14 cellular contexts compared by ENCODE assay signal in genomic region chr3:3082547-3082924, GRCh38. TPM values are rescaled to one million over a fixed set of nuclear protein-coding genes. Genes with fewer than 3 reads are reported as not detected.
DNase-seq lines count a peak whose midpoint lies in the region; ATAC-seq and TF ChIP-seq lines count a peak whose summit lies in the region.
"Had no signal": no experiment of that assay in that cellular context is flagged by ENCODE, and none has a peak within 500 bp of the region (broad histone marks: within the 10 kb centered on the region; RNA-seq: fewer than 3 reads in every experiment).

No MANE protein-coding gene starts in this region.

- H3K27ac Mint-ChIP-seq in activated B cell treated with CpG ODN at 0.5 μM for 24 hours, result no peak overlapping the region
- H3K27ac Mint-ChIP-seq: dendritic cell treated with granulocyte-macrophage colony-stimulating factor and Interleukin-4, amounts not matched to agents 40 ng/mL and 50 ng/mL, for 4 days had no signal

- H3K9me3 ChIP-seq in sigmoid colon, result no peaks in the 10 kb centered on the region
- H3K9me3 ChIP-seq in PC-3 (ENCODE audit: low read length), result no peaks in the 10 kb centered on the region
- H3K9me3 ChIP-seq: SJSA1 had no signal

- no peaks in the 10 kb centered on the region for H3F3A ChIP-seq in PC-3 (ENCODE audit: low read length, unreplicated experiment)

- peaks cover 26% of the 10 kb centered on the region for H3K4me1 Mint-ChIP-seq in activated B cell treated with CpG ODN at 0.5 μM for 24 hours

- H3K27me3 Mint-ChIP-seq in activated B cell treated with CpG ODN at 0.5 μM for 24 hours, result peaks cover 2% of the 10 kb centered on the region
- H3K27me3 Mint-ChIP-seq: dendritic cell treated with granulocyte-macrophage colony-stimulating factor and Interleukin-4, amounts not matched to agents 40 ng/mL and 50 ng/mL, for 4 days had no signal

- no peak for TF ChIP-seq CTCF in activated B cell treated with CpG ODN at 0.5 μM for 24 hours (IDR thresholded peaks at IDR 0.05)
- TF ChIP-seq CTCF in sigmoid colon (IDR thresholded peaks at IDR 0.05), result no peak
- TF ChIP-seq CTCF in coronary artery (IDR thresholded peaks at IDR 0.05), result no peak
- TF ChIP-seq CTCF in PC-3 (conservative IDR thresholded peaks at IDR 0.05; ENCODE audit: low read depth, low read length), result no peak

- H3K4me3 ChIP-seq in sigmoid colon (no peak overlapping the region), coronary artery (no peak overlapping the region), PC-3 (ENCODE audit: low read length) (no peak overlapping the region)
- H3K4me3 ChIP-seq: SJSA1 had no signal

- no peak overlapping the region for H3K4me2 ChIP-seq in PC-3 (ENCODE audit: low read length)

- no peak overlapping the region for H3K27ac ChIP-seq in sigmoid colon
- H3K27ac ChIP-seq in coronary artery, result no peak overlapping the region
- no peak overlapping the region for H3K27ac ChIP-seq in PC-3 (ENCODE audit: low read length)
- H3K27ac ChIP-seq: SJSA1, VCaP had no signal

- TF ChIP-seq EP300 in sigmoid colon (IDR thresholded peaks at IDR 0.05), result no peak

- POLR2A ChIA-PET in activated B cell treated with CpG ODN at 0.5 μM for 24 hours (lab: Charles Lee) (no interaction called here), PC-3 (lab: Charles Lee; ENCODE audit: unreplicated experiment) (no interaction called here)

- TF ChIP-seq POLR2A in sigmoid colon (IDR thresholded peaks at IDR 0.05), result no peak

- H3K4me3 Mint-ChIP-seq in activated B cell treated with CpG ODN at 0.5 μM for 24 hours, result peak overlapping the region; percentile 2
- H3K4me3 Mint-ChIP-seq: dendritic cell treated with granulocyte-macrophage colony-stimulating factor and Interleukin-4, amounts not matched to agents 40 ng/mL and 50 ng/mL, for 4 days had no signal

- H3K9me2 ChIP-seq in PC-3 (replicated peaks; ENCODE audit: low read length), result no peaks in the 10 kb centered on the region

- H3K36me3 Mint-ChIP-seq in activated B cell treated with CpG ODN at 0.5 μM for 24 hours (ENCODE audit: low read depth), result no peaks in the 10 kb centered on the region

- H3K9ac ChIP-seq in PC-3 (ENCODE audit: low read length), result no peak overlapping the region

- no peaks in the 10 kb centered on the region for H4K20me1 ChIP-seq in PC-3 (ENCODE audit: low read length)

- no peak overlapping the region for H2AFZ ChIP-seq in PC-3 (ENCODE audit: low read length)

- intact Hi-C loops in activated B cell treated with CpG ODN at 0.5 μM for 24 hours (cut with micrococcal nuclease) (no loop called here), sigmoid colon (cut with DNase I) (no loop called here), PC-3 (cut with micrococcal nuclease) (no loop called here)

- BruUV-seq in PC-3 (replicated peaks; lab: Mats Ljungman, UMichigan), result no TSS peak

- no peaks in the 10 kb centered on the region for H3K27me3 ChIP-seq in sigmoid colon
- H3K27me3 ChIP-seq in PC-3 (ENCODE audit: low read length), result peaks cover 50% of the 10 kb centered on the region
- H3K27me3 ChIP-seq: SJSA1 had no signal

- no peaks in the 10 kb centered on the region for H3K9me3 Mint-ChIP-seq in activated B cell treated with CpG ODN at 0.5 μM for 24 hours
- H3K9me3 Mint-ChIP-seq: dendritic cell treated with granulocyte-macrophage colony-stimulating factor and Interleukin-4, amounts not matched to agents 40 ng/mL and 50 ng/mL, for 4 days had no signal

- H3K4me1 ChIP-seq in sigmoid colon, result no peaks in the 10 kb centered on the region
- no peaks in the 10 kb centered on the region for H3K4me1 ChIP-seq in PC-3 (ENCODE audit: insufficient read depth, low read length)
- H3K4me1 ChIP-seq: SJSA1 had no signal

- H3K36me3 ChIP-seq in sigmoid colon (no peaks in the 10 kb centered on the region), PC-3 (ENCODE audit: low read depth, low read length) (no peaks in the 10 kb centered on the region)
- H3K36me3 ChIP-seq: SJSA1 had no signal

- H3K79me2 ChIP-seq in PC-3 (ENCODE audit: low read length), result no peaks in the 10 kb centered on the region

- CTCF ChIA-PET in activated B cell treated with CpG ODN at 0.5 μM for 24 hours (lab: Charles Lee), result no interaction called here
- CTCF ChIA-PET in PC-3 (lab: Charles Lee), result no interaction called here

- DNase-seq in activated B cell treated with CpG ODN at 0.5 μM for 24 hours, result no peak
- no peak for DNase-seq in sigmoid colon
- no peak for DNase-seq in coronary artery (ENCODE audit: low spot score)
- DNase-seq in glomerular visceral epithelial cell (ENCODE audit: extremely low spot score), result no peak
- no peak for DNase-seq in PC-3
- DNase-seq: NCI-H1436 had no signal

- peak; percentile 28 for ATAC-seq in GM19035 (IDR thresholded peaks at IDR 0.05; ENCODE audit: unreplicated experiment)
- peak; percentile 34 for ATAC-seq in GM21723 (IDR thresholded peaks at IDR 0.05; ENCODE audit: unreplicated experiment)
- peak; percentile 18 for ATAC-seq in HG03103 (IDR thresholded peaks at IDR 0.05; ENCODE audit: low read depth, unreplicated experiment)
- peak; percentile 38 for ATAC-seq in activated B cell treated with CpG ODN at 0.5 μM for 24 hours (ENCODE audit: low read depth)
- ATAC-seq in PC-3, result no peak

RNA-seq across cellular contexts. Expression of gene IL5RA, which starts 27.6 kb away (rescaled TPM):
- total RNA-seq in activated B cell treated with CpG ODN at 0.5 μM for 24 hours (not detected in 2 replicates), sigmoid colon (under 1 TPM in 3 of 4 donors, not detected in 1; under 0.01 to 0.49 (median 0.14) TPM), PC-3 (2014; rRNA removed) (not detected in 2 replicates)
- under 1 TPM in 1 of 3 donors, not detected in 2; 0.06 TPM for polyA plus RNA-seq in sigmoid colon
- total RNA-seq: G401, renal cortical epithelial cell, SJSA1 had no signal

RNA-seq across cellular contexts. Expression of gene TRNT1, which starts 44.2 kb away (rescaled TPM):
- 40.1 and 51.3 TPM in 2 replicates for total RNA-seq in activated B cell treated with CpG ODN at 0.5 μM for 24 hours
- 10 to 100 TPM; 14.9 to 17.7 (median 15.7) TPM for total RNA-seq in sigmoid colon
- polyA plus RNA-seq in sigmoid colon, result 10 to 100 TPM in 2 of 3 donors, 1 to 10 TPM in 1; 7.8 to 14.8 (median 10.9) TPM
- 26.2 and 33.2 TPM in 2 replicates for total RNA-seq in PC-3 (2014; rRNA removed)
